In genomic region chr2:7539760-7540159, GRCh38 we compare ENCODE assay signal across 14 cellular contexts.
DNase-seq lines count a peak whose midpoint lies in the region; ATAC-seq and TF ChIP-seq lines count a peak whose summit lies in the region.
"Had no signal": no experiment of that assay in that cellular context is flagged by ENCODE, and none has a peak within 500 bp of the region (broad histone marks: within the 10 kb centered on the region; RNA-seq: fewer than 3 reads in every experiment).

No MANE protein-coding gene starts in this region.

- no peak overlapping the region for H3K4me3 ChIP-seq in SJCRH30
- no peak overlapping the region for H3K4me3 ChIP-seq in fibroblast of mammary gland (ENCODE audit: control insufficient read depth, low read depth, low read length)
- H3K4me3 ChIP-seq in smooth muscle cell = no peak overlapping the region
- H3K4me3 ChIP-seq: right lobe of liver had no signal

- H3K79me2 ChIP-seq in smooth muscle cell (ENCODE audit: low read depth) = no peaks in the 10 kb centered on the region

- no peaks in the 10 kb centered on the region for H4K20me1 ChIP-seq in smooth muscle cell (ENCODE audit: low read depth)

- H3K27ac Mint-ChIP-seq in activated CD8-positive, alpha-beta T cell treated with anti-CD3 and anti-CD28 coated beads for 36 hours = peak overlapping the region; percentile 75
- H3K27ac Mint-ChIP-seq in activated CD8-positive, alpha-beta T cell treated with anti-CD3 and anti-CD28 coated beads, Interleukin-2, amount 10 ng/mL, durations not matched to agents 7 days and 5 days = no peak overlapping the region

- peak overlapping the region; percentile 59 for H3K4me2 ChIP-seq in smooth muscle cell

- H3K27ac ChIP-seq in SJCRH30 = no peak overlapping the region
- peak overlapping the region; percentile 82 for H3K27ac ChIP-seq in smooth muscle cell (ENCODE audit: low read depth)
- H3K27ac ChIP-seq: right lobe of liver had no signal

- H3K4me1 Mint-ChIP-seq in activated CD8-positive, alpha-beta T cell treated with anti-CD3 and anti-CD28 coated beads for 36 hours (ENCODE audit: low read depth) = peaks cover 52% of the 10 kb centered on the region
- H3K4me1 Mint-ChIP-seq in activated CD8-positive, alpha-beta T cell treated with anti-CD3 and anti-CD28 coated beads, Interleukin-2, amount 10 ng/mL, durations not matched to agents 7 days and 5 days (ENCODE audit: low read depth) = peaks cover 42% of the 10 kb centered on the region

- H3K4me1 ChIP-seq in SJCRH30 (peaks cover 3% of the 10 kb centered on the region; the same call in 1 of the 2 replicates), smooth muscle cell (ENCODE audit: low read depth) (peaks cover 6% of the 10 kb centered on the region)
- H3K4me1 ChIP-seq: Caco-2, right lobe of liver had no signal

- H3K36me3 ChIP-seq in SJCRH30 (no peaks in the 10 kb centered on the region), smooth muscle cell (ENCODE audit: low read depth) (no peaks in the 10 kb centered on the region)
- H3K36me3 ChIP-seq: right lobe of liver had no signal

- no peaks in the 10 kb centered on the region for H3K27me3 ChIP-seq in SJCRH30
- no peaks in the 10 kb centered on the region for H3K27me3 ChIP-seq in smooth muscle cell (ENCODE audit: low read depth)
- H3K27me3 ChIP-seq: right lobe of liver had no signal

- H3K36me3 Mint-ChIP-seq in activated CD8-positive, alpha-beta T cell treated with anti-CD3 and anti-CD28 coated beads for 36 hours (ENCODE audit: low read depth) = peaks cover 49% of the 10 kb centered on the region
- H3K36me3 Mint-ChIP-seq in activated CD8-positive, alpha-beta T cell treated with anti-CD3 and anti-CD28 coated beads, Interleukin-2, amount 10 ng/mL, durations not matched to agents 7 days and 5 days (ENCODE audit: low read depth) = peaks cover 70% of the 10 kb centered on the region

- peak; percentile 30 for ATAC-seq in activated CD8-positive, alpha-beta T cell treated with anti-CD3 and anti-CD28 coated beads for 36 hours
- ATAC-seq in activated CD8-positive, alpha-beta T cell treated with anti-CD3 and anti-CD28 coated beads, Interleukin-2, amount 10 ng/mL, durations not matched to agents 7 days and 5 days = no peak
- ATAC-seq in GM18498 (IDR thresholded peaks at IDR 0.05; ENCODE audit: unreplicated experiment) = no peak
- ATAC-seq: HCT116, right lobe of liver had no signal

- DNase-seq in activated CD8-positive, alpha-beta T cell treated with anti-CD3 and anti-CD28 coated beads for 36 hours = no peak
- no peak for DNase-seq in activated CD8-positive, alpha-beta T cell treated with anti-CD3 and anti-CD28 coated beads, Interleukin-2, amount 10 ng/mL, durations not matched to agents 7 days and 5 days
- DNase-seq in SJCRH30 = peak; percentile 56 to 71
- DNase-seq in fibroblast of mammary gland (ENCODE audit: low read depth) = peak; percentile 6
- DNase-seq in smooth muscle cell (lab: John Stamatoyannopoulos, UW; ENCODE audit: unreplicated experiment) = no peak
- no peak for DNase-seq in NOMO-1 treated with dmso at 0.1 percent for 144 hours (lab: John Stamatoyannopoulos, UW; ENCODE audit: unreplicated experiment)
- no peak for DNase-seq in LoVo (ENCODE audit: low spot score)
- DNase-seq: ACHN, Caco-2, KBM-7, NCI-H2029 treated with DMSO at 0.1 percent for 48 hours, right lobe of liver had no signal

- peaks cover 46% of the 10 kb centered on the region for H3K9me3 Mint-ChIP-seq in activated CD8-positive, alpha-beta T cell treated with anti-CD3 and anti-CD28 coated beads for 36 hours
- H3K9me3 Mint-ChIP-seq in activated CD8-positive, alpha-beta T cell treated with anti-CD3 and anti-CD28 coated beads, Interleukin-2, amount 10 ng/mL, durations not matched to agents 7 days and 5 days (ENCODE audit: insufficient read depth) = peaks cover 55% of the 10 kb centered on the region

- no peak for TF ChIP-seq CTCF in activated CD8-positive, alpha-beta T cell treated with anti-CD3 and anti-CD28 coated beads for 36 hours (IDR thresholded peaks at IDR 0.05)
- TF ChIP-seq CTCF in fibroblast of mammary gland (conservative IDR thresholded peaks at IDR 0.05; ENCODE audit: control insufficient read depth, insufficient read depth, low read depth, low read length) (no peak), smooth muscle cell (IDR thresholded peaks at IDR 0.05; ENCODE audit: borderline replicate concordance, insufficient read depth, poor library complexity, severe bottlenecking) (no peak)

- H3K9ac ChIP-seq in smooth muscle cell (ENCODE audit: low read depth) = no peak overlapping the region

- H3K9me3 ChIP-seq in SJCRH30 (replicated peaks) (no peaks in the 10 kb centered on the region), smooth muscle cell (replicated peaks; ENCODE audit: low read depth) (no peaks in the 10 kb centered on the region)
- H3K9me3 ChIP-seq: Caco-2, right lobe of liver had no signal

- H2AFZ ChIP-seq in smooth muscle cell (ENCODE audit: low read depth) = no peak overlapping the region

- no peaks in the 10 kb centered on the region for H3K27me3 Mint-ChIP-seq in activated CD8-positive, alpha-beta T cell treated with anti-CD3 and anti-CD28 coated beads for 36 hours
- H3K27me3 Mint-ChIP-seq in activated CD8-positive, alpha-beta T cell treated with anti-CD3 and anti-CD28 coated beads, Interleukin-2, amount 10 ng/mL, durations not matched to agents 7 days and 5 days (ENCODE audit: low read depth) = no peaks in the 10 kb centered on the region

- H3K4me3 Mint-ChIP-seq in activated CD8-positive, alpha-beta T cell treated with anti-CD3 and anti-CD28 coated beads for 36 hours = peak overlapping the region; percentile 34
- H3K4me3 Mint-ChIP-seq in activated CD8-positive, alpha-beta T cell treated with anti-CD3 and anti-CD28 coated beads, Interleukin-2, amount 10 ng/mL, durations not matched to agents 7 days and 5 days = no peak overlapping the region

- POLR2A ChIA-PET in activated CD8-positive, alpha-beta T cell treated with anti-CD3 and anti-CD28 coated beads for 36 hours (lab: Charles Lee) = interaction anchor here (0.9 kb wide), 1 partner anchor 9 kb away, joined by 3 read pairs; no protein-coding TSS in a partner anchor
- POLR2A ChIA-PET in activated CD8-positive, alpha-beta T cell treated with anti-CD3 and anti-CD28 coated beads, Interleukin-2, amount 10 ng/mL, durations not matched to agents 7 days and 5 days (lab: Charles Lee) = interaction anchor here (1.4 kb wide), 1 partner anchor 28 kb away, joined by 3 read pairs; no protein-coding TSS in a partner anchor

- CTCF ChIA-PET in activated CD8-positive, alpha-beta T cell treated with anti-CD3 and anti-CD28 coated beads for 36 hours (lab: Charles Lee) = interaction anchor here (1.9 to 2.3 kb wide), 2 partner anchors 10 to 28 kb away, joined by 4 to 7 read pairs; no protein-coding TSS in a partner anchor
- CTCF ChIA-PET in activated CD8-positive, alpha-beta T cell treated with anti-CD3 and anti-CD28 coated beads, Interleukin-2, amount 10 ng/mL, durations not matched to agents 7 days and 5 days (lab: Charles Lee) = interaction anchor here (1.5 kb wide), 1 partner anchor 28 kb away, joined by 3 read pairs; no protein-coding TSS in a partner anchor

- no peaks in the 10 kb centered on the region for H3F3A ChIP-seq in smooth muscle cell (ENCODE audit: low read depth)

- intact Hi-C loops in activated CD8-positive, alpha-beta T cell treated with anti-CD3 and anti-CD28 coated beads for 36 hours (cut with micrococcal nuclease) = no loop called here

- 36% methylated on average over 5 of the region's 5 CpGs for WGBS in smooth muscle cell (ENCODE audit: low lambda C conversion rate)

Comparison
In these comparisons a context has a peak if more than half of its experiments do, and no peak if none do; other contexts are left out.
1. DNase-seq: peak in SJCRH30 (2 of 2) and fibroblast of mammary gland (single experiment); none in activated CD8-positive, alpha-beta T cell treated with anti-CD3 and anti-CD28 coated beads for 36 hours (single experiment), activated CD8-positive, alpha-beta T cell treated with anti-CD3 and anti-CD28 coated beads, Interleukin-2, amount 10 ng/mL, durations not matched to agents 7 days and 5 days (single experiment), smooth muscle cell (single experiment), NOMO-1 treated with dmso at 0.1 percent for 144 hours (single experiment) and LoVo (single experiment).